26 cellular contexts compared by ENCODE assay signal in the genomic region with DNA sequence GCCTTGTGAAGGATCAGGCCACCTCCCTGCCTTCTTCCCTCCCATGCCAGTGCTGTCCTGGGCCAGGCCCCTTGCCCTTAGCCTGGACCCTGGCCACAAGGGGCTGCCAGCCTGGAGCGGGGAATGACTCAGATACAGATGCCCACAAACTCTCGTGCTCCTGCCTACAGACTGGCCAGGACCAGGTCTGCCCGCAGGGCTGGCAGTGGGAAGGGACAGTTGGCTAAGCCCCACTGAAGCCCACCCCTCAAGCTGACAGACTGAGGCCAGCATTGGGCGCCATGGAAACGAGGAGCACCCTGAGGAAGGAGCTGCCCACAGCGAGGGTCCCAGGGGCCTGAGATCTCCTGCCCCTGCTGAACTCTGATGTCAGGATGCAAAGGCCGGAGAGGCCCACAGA. TPM values are rescaled to one million over a fixed set of nuclear protein-coding genes. Genes with fewer than 3 reads are reported as not detected.
"Had no signal": no experiment of that assay in that cellular context is flagged by ENCODE, and none has a peak within 500 bp of the region (broad histone marks: within the 10 kb centered on the region; RNA-seq: fewer than 3 reads in every experiment).

No MANE protein-coding gene starts in this region.

- H3K27ac ChIP-seq: left lung, lower lobe of right lung, ovary, right atrium auricular region, right lobe of liver, stomach, thoracic aorta, tibial artery, uterus had no signal

- ATAC-seq: left colon; left lung; lower lobe of right lung; naive thymus-derived CD8-positive, alpha-beta T cell; right lobe of liver; stimulated activated naive B cell treated with anti-CD40 and anti-IgM and Interleukin-4, amounts not matched to agents 10 μg/mL and 1 μg/mL and 100 μg/mL, for 72 hours; stimulated activated naive CD8-positive, alpha-beta T cell treated with anti-CD3 and anti-CD28 coated beads, Interleukin-15, Interleukin-2, amounts not matched to agents 100 U/mL and 50 U/mL, for 24 hours had no signal

- FAIRE-seq: islet of Langerhans, kidney had no signal

- H3K4me1 ChIP-seq: left lung, lower lobe of right lung, right atrium auricular region, right lobe of liver, tibial artery, uterus had no signal

- H3K9me3 ChIP-seq: left lung, lower lobe of right lung, ovary, right atrium auricular region, right lobe of liver, stomach, thoracic aorta, tibial artery, uterus had no signal

- H3K4me2 ChIP-seq: smooth muscle cell had no signal

- H3K4me3 ChIP-seq: left lung, lower lobe of right lung, ovary, right atrium auricular region, right lobe of liver, smooth muscle cell, stomach, thoracic aorta, tibial artery, uterus had no signal

- H3K36me3 ChIP-seq: left lung, lower lobe of right lung, ovary, right atrium auricular region, right lobe of liver, stomach, thoracic aorta, tibial artery, uterus had no signal

- H3K27me3 ChIP-seq: left lung, ovary, right atrium auricular region, right lobe of liver, uterus had no signal

- DNase-seq: hypothalamus; immature natural killer cell; kidney; left colon; left lung; lower lobe of right lung; mammary epithelial cell; mesenchymal stem cell; ovary; stimulated activated CD4-positive, alpha-beta T cell treated with anti-CD3 and anti-CD28 coated beads, Interleukin-12 subunit alpha, Interleukin-12 subunit beta, amount 100 ng/mL, for 4 hours; stimulated activated CD4-positive, alpha-beta T cell treated with anti-CD3 and anti-CD28 coated beads, Interleukin-15, amount 100 ng/mL, for 24 hours; stimulated activated CD4-positive, alpha-beta T cell treated with anti-CD3 and anti-CD28 coated beads, Interleukin-2, amount 100 ng/mL, for 24 hours; stimulated activated CD4-positive, alpha-beta T cell treated with anti-CD3 and anti-CD28 coated beads, Interleukin-4, amount 100 ng/mL, for 1 hour; stimulated activated naive B cell treated with anti-CD40 and anti-IgM and Interleukin-4, amounts not matched to agents 10 μg/mL and 1 μg/mL and 100 μg/mL, for 72 hours; stimulated activated naive CD8-positive, alpha-beta T cell treated with anti-CD3 and anti-CD28 coated beads, Interleukin-15, Interleukin-2, amounts not matched to agents 100 U/mL and 50 U/mL, for 24 hours; stomach; tibial artery; trophoblast cell; uterus had no signal

RNA-seq across cellular contexts. Expression of gene SCUBE1, which starts 14.1 kb away (rescaled TPM):
- total RNA-seq: mammary epithelial cell; naive thymus-derived CD8-positive, alpha-beta T cell; pulmonary artery endothelial cell had no signal
- polyA plus RNA-seq: mammary epithelial cell; naive thymus-derived CD8-positive, alpha-beta T cell had no signal
